In genomic region chr4:154329939-154330338, GRCh38 we compare ENCODE assay signal across 21 cellular contexts.
DNase-seq lines count a peak whose midpoint lies in the region; ATAC-seq, FAIRE-seq and TF ChIP-seq lines count a peak whose summit lies in the region.
"Had no signal": no experiment of that assay in that cellular context is flagged by ENCODE, and none has a peak within 500 bp of the region (broad histone marks: within the 10 kb centered on the region; RNA-seq: fewer than 3 reads in every experiment).

No MANE protein-coding gene starts in this region.

- H3K9me3 ChIP-seq in psoas muscle = no peaks in the 10 kb centered on the region
- H3K9me3 ChIP-seq: Caco-2, SJCRH30 had no signal

- peak; percentile 61 for DNase-seq in AG20443 (ENCODE audit: low spot score)
- DNase-seq in NCI-H226 = peak; percentile 47
- peak; percentile 93 for DNase-seq in fibroblast of mammary gland (ENCODE audit: low read depth)
- DNase-seq in psoas muscle = peak; percentile 58 to 66
- no peak for DNase-seq in GM19239 (ENCODE audit: insufficient read length, low spot score)
- no peak for DNase-seq in HuH-7 (ENCODE audit: low spot score)
- DNase-seq: activated CD4-positive, alpha-beta T cell treated with anti-CD3 and anti-CD28 coated beads for 1 hour; activated CD8-positive, alpha-beta memory T cell treated with anti-CD3 and anti-CD28 coated beads, Interleukin-2, amount 10 ng/mL, durations not matched to agents 7 days and 5 days; amniotic stem cell; cerebellar nuclear complex; GOT3; NCI-H1092; NCI-H2107; nephron progenitor cell; stimulated activated naive CD8-positive, alpha-beta T cell treated with anti-CD3 and anti-CD28 coated beads, Interleukin-15, Interleukin-2, amounts not matched to agents 100 U/mL and 50 U/mL, for 24 hours had no signal

- H3K27ac ChIP-seq in psoas muscle = no peak overlapping the region
- H3K27ac ChIP-seq: SJCRH30 had no signal

- no peak for ATAC-seq in psoas muscle
- ATAC-seq in HG03565 (IDR thresholded peaks at IDR 0.05; ENCODE audit: unreplicated experiment) = no peak
- ATAC-seq in HG03432 (IDR thresholded peaks at IDR 0.05; ENCODE audit: unreplicated experiment) = no peak
- ATAC-seq: activated CD8-positive, alpha-beta memory T cell treated with anti-CD3 and anti-CD28 coated beads, Interleukin-2, amount 10 ng/mL, durations not matched to agents 7 days and 5 days; stimulated activated naive CD8-positive, alpha-beta T cell treated with anti-CD3 and anti-CD28 coated beads, Interleukin-15, Interleukin-2, amounts not matched to agents 100 U/mL and 50 U/mL, for 24 hours had no signal

- WGBS in psoas muscle, 3 donors = 73 to 81% (median 78%) methylated on average over 3 of the region's 3 CpGs

- H3K4me1 ChIP-seq in psoas muscle = no peaks in the 10 kb centered on the region
- H3K4me1 ChIP-seq: Caco-2, SJCRH30 had no signal

- no peaks in the 10 kb centered on the region for H3K36me3 ChIP-seq in psoas muscle (ENCODE audit: insufficient read depth in 1 of 2, low read depth in 1 of 2)
- H3K36me3 ChIP-seq: SJCRH30 had no signal

- intact Hi-C loops in psoas muscle (cut with DNase I) = no loop called here

- TF ChIP-seq CTCF in fibroblast of mammary gland (conservative IDR thresholded peaks at IDR 0.05; ENCODE audit: control insufficient read depth, insufficient read depth, low read depth, low read length) (no peak), psoas muscle (IDR thresholded peaks at IDR 0.05) (no peak)

- FAIRE-seq in GM19239 (lab: Jason Lieb, UNC) = no peak
- FAIRE-seq: GM12891, islet of Langerhans had no signal

- peaks cover 0 to 9% (median 2%) of the 10 kb centered on the region in 3 donors for H3K27me3 ChIP-seq in psoas muscle (ENCODE audit: insufficient read depth in 3 of 3, low read length in 2 of 3)
- H3K27me3 ChIP-seq: SJCRH30 had no signal

- H3K4me3 ChIP-seq in fibroblast of mammary gland (ENCODE audit: control insufficient read depth, low read depth, low read length) = no peak overlapping the region
- H3K4me3 ChIP-seq in psoas muscle = no peak overlapping the region
- H3K4me3 ChIP-seq: SJCRH30 had no signal

Comparison
In these comparisons a context has a peak if more than half of its experiments do, and no peak if none do; other contexts are left out.
1. DNase-seq: peak in AG20443 (single experiment), NCI-H226 (single experiment), fibroblast of mammary gland (single experiment) and psoas muscle (2 of 2); none in GM19239 (single experiment) and HuH-7 (single experiment).